Comparison of ENCODE assay signal across 18 cellular contexts in the genomic region with DNA sequence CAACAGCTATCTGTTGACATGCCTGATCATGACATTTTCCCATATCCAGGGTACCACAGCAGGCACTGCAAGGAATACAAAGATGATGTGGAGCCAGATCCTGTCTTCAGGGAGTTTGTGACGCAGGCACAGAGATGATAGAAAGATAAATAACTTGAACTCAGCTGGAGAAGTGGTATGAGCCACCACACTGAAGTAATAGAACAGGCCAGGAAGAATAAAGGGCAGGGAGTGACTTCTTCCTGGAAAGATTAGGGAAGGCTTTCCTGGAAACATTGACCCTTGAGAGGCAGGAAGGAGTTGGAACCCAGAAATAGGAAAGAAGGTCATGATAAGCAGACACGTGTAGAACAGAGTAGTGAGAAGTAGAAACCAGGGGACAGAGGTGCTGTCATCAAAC.
"Had no signal": no experiment of that assay in that cellular context is flagged by ENCODE, and none has a peak within 500 bp of the region (broad histone marks: within the 10 kb centered on the region; RNA-seq: fewer than 3 reads in every experiment).

No MANE protein-coding gene starts in this region.

- DNase-seq: activated CD4-positive, alpha-beta T cell treated with anti-CD3 and anti-CD28 coated beads for 48 hours; activated CD8-positive, alpha-beta memory T cell treated with anti-CD3 and anti-CD28 coated beads for 24 hours; activated naive CD4-positive, alpha-beta T cell treated with Interleukin-2 at 50 U/mL for 16 hours; adrenal gland; endodermal cell; erythroblast; immature natural killer cell; left cardiac atrium; natural killer cell; right lobe of liver; spleen; stimulated activated CD4-positive, alpha-beta T cell treated with anti-CD3 and anti-CD28 coated beads, Interleukin-1b, Interleukin-23, amount 100 ng/mL, for 48 hours; stimulated activated naive CD4-positive, alpha-beta T cell; T-cell had no signal

- H3K4me3 ChIP-seq: adrenal gland, lung, prostate gland, right lobe of liver, spleen had no signal

- H3K4me1 ChIP-seq: adrenal gland, prostate gland, right lobe of liver, spleen had no signal

- H3K4me3 Mint-ChIP-seq: dendritic cell treated with granulocyte-macrophage colony-stimulating factor and Interleukin-4, amounts not matched to agents 40 ng/mL and 50 ng/mL, for 4 days; endodermal cell; immature natural killer cell; natural killer cell; T-cell; WTC11 had no signal

- H3K36me3 Mint-ChIP-seq: natural killer cell, WTC11 had no signal

- H3K27me3 Mint-ChIP-seq: dendritic cell treated with granulocyte-macrophage colony-stimulating factor and Interleukin-4, amounts not matched to agents 40 ng/mL and 50 ng/mL, for 4 days; T-cell had no signal

- H3K27ac ChIP-seq: adrenal gland, prostate gland, right lobe of liver, spleen had no signal

- H3K27ac Mint-ChIP-seq: dendritic cell treated with granulocyte-macrophage colony-stimulating factor and Interleukin-4, amounts not matched to agents 40 ng/mL and 50 ng/mL, for 4 days; endodermal cell; immature natural killer cell; natural killer cell; T-cell; WTC11 had no signal

- H3K27me3 ChIP-seq: adrenal gland, right lobe of liver, spleen had no signal

- H3K9me3 ChIP-seq: adrenal gland, prostate gland, right lobe of liver, spleen had no signal

- H3K36me3 ChIP-seq: adrenal gland, prostate gland, right lobe of liver, spleen had no signal

- ATAC-seq: left cardiac atrium, natural killer cell, right lobe of liver, T-cell, WTC11 had no signal

- H3K9me3 Mint-ChIP-seq: dendritic cell treated with granulocyte-macrophage colony-stimulating factor and Interleukin-4, amounts not matched to agents 40 ng/mL and 50 ng/mL, for 4 days; endodermal cell; immature natural killer cell; natural killer cell; WTC11 had no signal
